In genomic region chr9:18474778-18475177, GRCh38 we compare ENCODE assay signal across 15 cellular contexts. TPM values are rescaled to one million over a fixed set of nuclear protein-coding genes. Genes with fewer than 3 reads are reported as not detected.
DNase-seq lines count a peak whose midpoint lies in the region; ATAC-seq lines count a peak whose summit lies in the region.
"Had no signal": no experiment of that assay in that cellular context is flagged by ENCODE, and none has a peak within 500 bp of the region (broad histone marks: within the 10 kb centered on the region; RNA-seq: fewer than 3 reads in every experiment).

No MANE protein-coding gene starts in this region.

- H3K36me3 Mint-ChIP-seq in activated CD4-positive, alpha-beta memory T cell treated with anti-CD3 and anti-CD28 coated beads, Interleukin-2, amount 10 ng/mL, durations not matched to agents 7 days and 5 days (ENCODE audit: low read depth), result no peaks in the 10 kb centered on the region
- H3K36me3 Mint-ChIP-seq: natural killer cell treated with Interleukin-12 subunit alpha and Interleukin-12 subunit beta and Interleukin-15 and Interleukin-18, amount 100 ng/mL, for 72 hours; T-cell had no signal

- no peaks in the 10 kb centered on the region for H3K4me1 Mint-ChIP-seq in activated CD4-positive, alpha-beta memory T cell treated with anti-CD3 and anti-CD28 coated beads, Interleukin-2, amount 10 ng/mL, durations not matched to agents 7 days and 5 days

- H3K79me2 ChIP-seq in ACC112 (ENCODE audit: control insufficient read depth, insufficient read depth, low read length, unreplicated experiment), result peaks cover 54% of the 10 kb centered on the region

- no peak overlapping the region for H3K27ac Mint-ChIP-seq in activated CD4-positive, alpha-beta memory T cell treated with anti-CD3 and anti-CD28 coated beads, Interleukin-2, amount 10 ng/mL, durations not matched to agents 7 days and 5 days
- H3K27ac Mint-ChIP-seq: natural killer cell treated with Interleukin-12 subunit alpha and Interleukin-12 subunit beta and Interleukin-15 and Interleukin-18, amount 100 ng/mL, for 72 hours; T-cell had no signal

- no peaks in the 10 kb centered on the region for H3K27me3 ChIP-seq in ACC112 (ENCODE audit: insufficient read depth, low read length)
- no peaks in the 10 kb centered on the region for H3K27me3 ChIP-seq in endocrine pancreas (ENCODE audit: control insufficient read depth, insufficient read depth, low read length)
- H3K27me3 ChIP-seq in muscle layer of duodenum (ENCODE audit: low read depth, low read length), result no peaks in the 10 kb centered on the region

- H3K36me3 ChIP-seq in ACC112 (ENCODE audit: insufficient read depth, low read length) (no peaks in the 10 kb centered on the region), endocrine pancreas (ENCODE audit: control insufficient read depth, insufficient read depth, low read length) (no peaks in the 10 kb centered on the region), muscle layer of duodenum (ENCODE audit: control insufficient read depth in 1 of 2, insufficient read depth in 2 of 2, low read length in 2 of 2) (no peaks in the 10 kb centered on the region)

- H3K4me3 ChIP-seq in ACC112 (ENCODE audit: low read depth, low read length) (peak overlapping the region; percentile 85), endocrine pancreas (ENCODE audit: control insufficient read depth, insufficient read depth, low read length) (peak overlapping the region; percentile 62), muscle layer of duodenum (ENCODE audit: low read depth in 1 of 2, low read length in 2 of 2) (peak overlapping the region; percentile 41 to 51)

- peak overlapping the region; percentile 54 for H3K27ac ChIP-seq in ACC112 (ENCODE audit: low read depth, low read length)
- H3K27ac ChIP-seq in muscle layer of duodenum (ENCODE audit: low read length), result no peak overlapping the region

- no peaks in the 10 kb centered on the region for H3K9me3 ChIP-seq in endocrine pancreas (ENCODE audit: control insufficient read depth, low read length)
- peaks cover 0 to 3% of the 10 kb centered on the region in 2 donors for H3K9me3 ChIP-seq in muscle layer of duodenum (ENCODE audit: control insufficient read depth in 1 of 2, low read length in 2 of 2)

- peaks cover 51% of the 10 kb centered on the region for H3K4me1 ChIP-seq in ACC112 (ENCODE audit: control insufficient read depth, insufficient read depth, low read length, unreplicated experiment)
- H3K4me1 ChIP-seq in endocrine pancreas (ENCODE audit: control insufficient read depth, insufficient read depth, low read length), result peaks cover 3% of the 10 kb centered on the region
- H3K4me1 ChIP-seq in muscle layer of duodenum (ENCODE audit: control insufficient read depth in 1 of 2, insufficient read depth in 2 of 2, low read length in 2 of 2), result peaks cover 0 to 4% of the 10 kb centered on the region in 2 donors

- H3K9ac ChIP-seq in endocrine pancreas (ENCODE audit: control insufficient read depth, insufficient read depth, low read length), result no peak overlapping the region

- no peak overlapping the region for H2AFZ ChIP-seq in ACC112 (ENCODE audit: low read length, unreplicated experiment)

- no peak overlapping the region for H3K4me3 Mint-ChIP-seq in activated CD4-positive, alpha-beta memory T cell treated with anti-CD3 and anti-CD28 coated beads, Interleukin-2, amount 10 ng/mL, durations not matched to agents 7 days and 5 days
- H3K4me3 Mint-ChIP-seq: natural killer cell treated with Interleukin-12 subunit alpha and Interleukin-12 subunit beta and Interleukin-15 and Interleukin-18, amount 100 ng/mL, for 72 hours; T-cell had no signal

- H3K9me3 Mint-ChIP-seq in activated CD4-positive, alpha-beta memory T cell treated with anti-CD3 and anti-CD28 coated beads, Interleukin-2, amount 10 ng/mL, durations not matched to agents 7 days and 5 days, result no peaks in the 10 kb centered on the region

- DNase-seq in LHCN-M2 (ENCODE audit: low read depth) (peak; percentile 58), G401 (ENCODE audit: low spot score) (no peak), activated gamma-delta T cell treated with Interleukin-2 at 50 U/mL for 16 hours (no peak)
- no peak for DNase-seq in activated CD4-positive, alpha-beta memory T cell treated with anti-CD3 and anti-CD28 coated beads, Interleukin-2, amount 10 ng/mL, durations not matched to agents 7 days and 5 days
- DNase-seq: activated CD4-positive, alpha-beta T cell treated with anti-CD3 and anti-CD28 coated beads, Interleukin-2, amount 50 U/mL, for 1 hour; activated naive CD4-positive, alpha-beta T cell; GDM1; NCI-H1105; NK-92 treated with Interleukin-12 subunit alpha and Interleukin-12 subunit beta, amount 100 ng/mL, for 24 hours; T-cell had no signal

- POLR2A ChIA-PET in activated CD4-positive, alpha-beta memory T cell treated with anti-CD3 and anti-CD28 coated beads, Interleukin-2, amount 10 ng/mL, durations not matched to agents 7 days and 5 days (lab: Charles Lee), result no interaction called here

- in situ Hi-C loops in G401 (cut with HindIII; ENCODE audit: low sequenced_read_pairs), result no loop called here

- H3K27me3 Mint-ChIP-seq in activated CD4-positive, alpha-beta memory T cell treated with anti-CD3 and anti-CD28 coated beads, Interleukin-2, amount 10 ng/mL, durations not matched to agents 7 days and 5 days, result peaks cover 8% of the 10 kb centered on the region

- CTCF ChIA-PET in activated CD4-positive, alpha-beta memory T cell treated with anti-CD3 and anti-CD28 coated beads, Interleukin-2, amount 10 ng/mL, durations not matched to agents 7 days and 5 days (lab: Charles Lee), result no interaction called here

- ATAC-seq in HG02981 (IDR thresholded peaks at IDR 0.05; ENCODE audit: unreplicated experiment), result no peak
- ATAC-seq: natural killer cell treated with Interleukin-12 subunit alpha and Interleukin-12 subunit beta and Interleukin-15 and Interleukin-18, amount 100 ng/mL, for 72 hours; T-cell had no signal

RNA-seq across cellular contexts. Expression of gene ADAMTSL1, which starts 0.8 kb away (rescaled TPM):
- total RNA-seq in LHCN-M2 (2014; rRNA removed), result 74.5 and 85.1 TPM in 2 replicates
- 61.3 TPM for polyA plus RNA-seq in LHCN-M2 (2012)
- not detected in 2 replicates for total RNA-seq in G401 (2014; rRNA removed; shearing (Covaris generic))
- not detected for total RNA-seq in activated CD4-positive, alpha-beta memory T cell treated with anti-CD3 and anti-CD28 coated beads, Interleukin-2, amount 10 ng/mL, durations not matched to agents 7 days and 5 days
- total RNA-seq: natural killer cell treated with Interleukin-12 subunit alpha and Interleukin-12 subunit beta and Interleukin-15 and Interleukin-18, amount 100 ng/mL, for 72 hours had no signal

Comparison
In these comparisons a context has a peak if more than half of its experiments do, and no peak if none do; other contexts are left out.
1. RNA of gene ADAMTSL1, which starts 0.8 kb away (total RNA-seq): 74.5 to 85.1 TPM in LHCN-M2; not detected in G401 and not detected in activated CD4-positive, alpha-beta memory T cell treated with anti-CD3 and anti-CD28 coated beads, Interleukin-2, amount 10 ng/mL, durations not matched to agents 7 days and 5 days; every median in the first group is over 10 times any median in the second.
2. Peak in every context shown above with its lines, with median percentiles within 50 percentile points of each other: H3K4me3 ChIP-seq.